ENCODE assay signal across 9 cellular contexts in genomic region chr5:62689599-62690368, GRCh38.
DNase-seq lines count a peak whose midpoint lies in the region; ATAC-seq and TF ChIP-seq lines count a peak whose summit lies in the region.
"Had no signal": no experiment of that assay in that cellular context is flagged by ENCODE, and none has a peak within 500 bp of the region (broad histone marks: within the 10 kb centered on the region; RNA-seq: fewer than 3 reads in every experiment).

No MANE protein-coding gene starts in this region.

- H3K27ac ChIP-seq in PC-3 (ENCODE audit: low read length) (no peak overlapping the region), foreskin keratinocyte (no peak overlapping the region)

- BruUV-seq in PC-3 (replicated peaks; lab: Mats Ljungman, UMichigan) = no TSS peak

- CTCF ChIA-PET in GM10248 (lab: Yijun Ruan, JAX) (interaction anchor here (0.8 to 1.3 kb wide), 4 partner anchors 18 to 36 kb away, joined by 3 read pairs; no protein-coding TSS in a partner anchor), PC-3 (lab: Charles Lee) (no interaction called here)

- H3K4me1 Mint-ChIP-seq in mesothelial cell of epicardium = peaks cover 4% of the 10 kb centered on the region

- intact Hi-C loops in PC-3 (cut with micrococcal nuclease) = no loop called here
- intact Hi-C loops in posterior vena cava (cut with DNase I) = no loop called here

- no peak overlapping the region for H2AFZ ChIP-seq in PC-3 (ENCODE audit: low read length)

- no peaks in the 10 kb centered on the region for H3K27me3 ChIP-seq in PC-3 (ENCODE audit: low read length)
- H3K27me3 ChIP-seq in foreskin keratinocyte = no peaks in the 10 kb centered on the region
- H3K27me3 ChIP-seq: stomach had no signal

- peak; percentile 19 for DNase-seq in GM10248 (ENCODE audit: extremely low spot score)
- peak; percentile 24 for DNase-seq in PC-3
- DNase-seq in mesothelial cell of epicardium (ENCODE audit: low spot score in 2 of 2, unreplicated experiment in 2 of 2) = no peak
- DNase-seq in NCI-H226 = no peak
- no peak for DNase-seq in posterior vena cava (ENCODE audit: low spot score)
- no peak for DNase-seq in foreskin keratinocyte
- DNase-seq: stomach had no signal

- no peaks in the 10 kb centered on the region for H3K36me3 Mint-ChIP-seq in mesothelial cell of epicardium

- no peaks in the 10 kb centered on the region for H3K9me3 ChIP-seq in PC-3 (ENCODE audit: low read length)
- H3K9me3 ChIP-seq: stomach had no signal

- no peaks in the 10 kb centered on the region for H4K20me1 ChIP-seq in PC-3 (ENCODE audit: low read length)

- H3K27ac Mint-ChIP-seq in mesothelial cell of epicardium = peak overlapping the region; percentile 59

- H3K4me2 ChIP-seq in PC-3 (ENCODE audit: low read length) = no peak overlapping the region

- POLR2A ChIA-PET in GM10248 (lab: Yijun Ruan, JAX) (no interaction called here), PC-3 (lab: Charles Lee; ENCODE audit: unreplicated experiment) (no interaction called here)

- no peaks in the 10 kb centered on the region for H3F3A ChIP-seq in PC-3 (ENCODE audit: low read length, unreplicated experiment)

- H3K36me3 ChIP-seq in PC-3 (ENCODE audit: low read depth, low read length) = no peaks in the 10 kb centered on the region
- H3K36me3 ChIP-seq: stomach had no signal

- H3K79me2 ChIP-seq in PC-3 (ENCODE audit: low read length) = no peaks in the 10 kb centered on the region

- H3K9ac ChIP-seq in PC-3 (ENCODE audit: low read length) = no peak overlapping the region

- H3K9me3 Mint-ChIP-seq in mesothelial cell of epicardium = peaks cover 5% of the 10 kb centered on the region

- ATAC-seq in GM21576 (IDR thresholded peaks at IDR 0.05; ENCODE audit: unreplicated experiment) (peak; percentile 65), PC-3 (no peak), foreskin keratinocyte (no peak), HG02981 (IDR thresholded peaks at IDR 0.05; ENCODE audit: unreplicated experiment) (no peak)

- H3K27me3 Mint-ChIP-seq in mesothelial cell of epicardium (ENCODE audit: low read depth) = no peaks in the 10 kb centered on the region

- TF ChIP-seq CTCF in GM10248 (IDR thresholded peaks at IDR 0.05; ENCODE audit: control extremely low read depth, extremely low read depth, low read depth, missing control alignments) (no peak), PC-3 (conservative IDR thresholded peaks at IDR 0.05; ENCODE audit: low read depth, low read length) (no peak), mesothelial cell of epicardium (IDR thresholded peaks at IDR 0.05; ENCODE audit: unreplicated experiment) (no peak), foreskin keratinocyte (conservative IDR thresholded peaks at IDR 0.05) (no peak)

- H3K4me3 Mint-ChIP-seq in mesothelial cell of epicardium = no peak overlapping the region

- H3K9me2 ChIP-seq in PC-3 (replicated peaks; ENCODE audit: low read length) = no peaks in the 10 kb centered on the region

- H3K4me1 ChIP-seq in PC-3 (ENCODE audit: insufficient read depth, low read length) (no peaks in the 10 kb centered on the region), foreskin keratinocyte (no peaks in the 10 kb centered on the region)

- H3K4me3 ChIP-seq in PC-3 (ENCODE audit: low read length) = no peak overlapping the region

Comparison
In these comparisons a context has a peak if more than half of its experiments do, and no peak if none do; other contexts are left out.
1. DNase-seq: peak in GM10248 (single experiment) and PC-3 (single experiment); none in mesothelial cell of epicardium (0 of 2), NCI-H226 (single experiment), posterior vena cava (single experiment) and foreskin keratinocyte (0 of 2).